Comparison of ENCODE assay signal across 30 cellular contexts in the genomic region with DNA sequence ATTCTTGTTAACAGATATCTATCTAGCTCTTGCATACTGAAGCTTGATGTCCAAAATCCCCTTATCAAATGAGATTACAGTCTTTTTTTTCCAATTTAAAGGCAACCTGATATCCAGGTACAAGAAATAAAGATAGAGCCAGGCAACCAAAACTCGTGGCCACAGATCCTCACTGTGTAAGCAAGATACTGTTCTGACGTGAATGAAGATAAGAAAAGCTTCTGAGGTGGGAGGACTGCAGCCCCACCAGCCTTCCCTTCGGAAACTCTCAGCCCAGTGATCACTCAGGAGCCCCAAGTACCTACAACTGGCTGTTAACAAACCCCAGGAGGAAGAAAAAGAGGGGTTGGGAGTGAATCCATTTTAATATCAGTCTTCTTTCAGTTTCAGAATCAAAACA.
DNase-seq lines count a peak whose midpoint lies in the region; ATAC-seq, FAIRE-seq and TF ChIP-seq lines count a peak whose summit lies in the region.
"Had no signal": no experiment of that assay in that cellular context is flagged by ENCODE, and none has a peak within 500 bp of the region (broad histone marks: within the 10 kb centered on the region; RNA-seq: fewer than 3 reads in every experiment).

No MANE protein-coding gene starts in this region.

- H3K36me3 ChIP-seq in fibroblast of lung (ENCODE audit: control insufficient read depth, insufficient read depth, low read length) = no peaks in the 10 kb centered on the region
- H3K36me3 ChIP-seq: BE2C, upper lobe of right lung had no signal

- H4K20me1 ChIP-seq in fibroblast of lung (ENCODE audit: control insufficient read depth, extremely low read depth, insufficient read depth, low read length) = no peaks in the 10 kb centered on the region

- 41 to 56% methylated on average over 3 of the region's 3 CpGs for WGBS in lower leg skin, 2 donors

- ATAC-seq in left cardiac atrium (peak; percentile 38 to 93), Right ventricle myocardium superior (ENCODE audit: poor library complexity) (no peak), omental fat pad (ENCODE audit: low FRiP score) (peak; percentile 51), GM18907 (IDR thresholded peaks at IDR 0.05; ENCODE audit: unreplicated experiment) (no peak), HG03565 (IDR thresholded peaks at IDR 0.05; ENCODE audit: unreplicated experiment) (no peak)
- ATAC-seq: esophagus mucosa; PC-3; stimulated activated naive CD8-positive, alpha-beta T cell treated with anti-CD3 and anti-CD28 coated beads, Interleukin-15, amount 100 ng/mL, for 72 hours; upper lobe of right lung had no signal

- no peaks in the 10 kb centered on the region for H3K9me3 ChIP-seq in fibroblast of lung (ENCODE audit: control insufficient read depth, insufficient read depth, low read depth, low read length)

- no peak for FAIRE-seq in GM12892 (lab: Jason Lieb, UNC)
- FAIRE-seq: GM18507 had no signal

- H3K27me3 ChIP-seq in fibroblast of lung (ENCODE audit: control insufficient read depth, insufficient read depth, low read length) = no peaks in the 10 kb centered on the region
- H3K27me3 ChIP-seq: BE2C had no signal

- DNase-seq in left cardiac atrium = no peak
- DNase-seq in Right ventricle myocardium superior = no peak
- DNase-seq in fibroblast of lung (ENCODE audit: low read depth in 2 of 2) = no peak
- DNase-seq in omental fat pad (ENCODE audit: low spot score) = no peak
- no peak for DNase-seq in GM12892 (ENCODE audit: insufficient read length)
- DNase-seq in lower leg skin (ENCODE audit: low spot score in 2 of 2) = no peak
- DNase-seq: activated B cell treated with CpG ODN at 0.5 μM for 24 hours; activated CD4-positive, alpha-beta memory T cell treated with anti-CD3 and anti-CD28 coated beads, Interleukin-2, amount 10 ng/mL, durations not matched to agents 7 days and 5 days; activated naive CD4-positive, alpha-beta T cell treated with anti-CD3 and anti-CD28 coated beads, Interleukin-2, amount 10 ng/mL, durations not matched to agents 7 days and 5 days; activated T-cell treated with anti-CD3 and anti-CD28 coated beads, Interleukin-2, amount 50 U/mL, for 24 hours; aorta; BE2C; Calu3; central memory CD4-positive, alpha-beta T cell; effector CD4-positive, alpha-beta T cell; EL; Karpas-422; kidney glomerular epithelial cell; NCI-H1048; NCI-H187 treated with DMSO at 0.1 percent for 48 hours; NCI-H2227 treated with DMSO at 0.1 percent for 48 hours; nephron progenitor cell; PC-3; stimulated activated CD4-positive, alpha-beta T cell treated with anti-CD3 and anti-CD28 coated beads, Interleukin-4, amount 100 ng/mL, for 24 hours; stimulated activated naive CD8-positive, alpha-beta T cell treated with anti-CD3 and anti-CD28 coated beads, Interleukin-15, amount 100 ng/mL, for 72 hours; upper lobe of right lung had no signal

- no peak overlapping the region for H3K27ac ChIP-seq in fibroblast of lung (ENCODE audit: insufficient read depth, low read length)
- H3K27ac ChIP-seq: upper lobe of right lung had no signal

- TF ChIP-seq CTCF in fibroblast of lung (conservative IDR thresholded peaks at IDR 0.05 in 1 of 2, IDR thresholded peaks at IDR 0.05 in 1 of 2; ENCODE audit: low read depth in 1 of 2, low read length in 2 of 2) (no peak), omental fat pad (IDR thresholded peaks at IDR 0.05) (no peak), lower leg skin (IDR thresholded peaks at IDR 0.05) (no peak)

- H2AFZ ChIP-seq in fibroblast of lung (ENCODE audit: low read length) = peak overlapping the region; percentile 21

- H3K79me2 ChIP-seq in fibroblast of lung (ENCODE audit: control insufficient read depth, insufficient read depth, low read length) = no peaks in the 10 kb centered on the region

- no peak overlapping the region for H3K9ac ChIP-seq in fibroblast of lung (ENCODE audit: insufficient read depth, low read length)

- no peak overlapping the region for H3K4me2 ChIP-seq in fibroblast of lung (ENCODE audit: extremely low read depth, insufficient read depth, low read length)

- intact Hi-C loops in left cardiac atrium (cut with DNase I) (no loop called here), Right ventricle myocardium superior (cut with DNase I) (no loop called here), lower leg skin (cut with DNase I; ENCODE audit: low total_unique reads) (no loop called here)

- H3K4me3 ChIP-seq in fibroblast of lung (replicated peaks in 1 of 4; ENCODE audit: control extremely low read depth in 1 of 4, insufficient read depth in 1 of 4, low read depth in 3 of 4, low read length in 4 of 4) (peak overlapping the region in 2 of 4 experiments; percentile 1 to 7), lower leg skin (ENCODE audit: low read depth, poor library complexity, severe bottlenecking) (no peak overlapping the region)
- H3K4me3 ChIP-seq: upper lobe of right lung had no signal

- TF ChIP-seq POLR2A in GM12892 (IDR thresholded peaks at IDR 0.05; ENCODE audit: low read depth, low read length) (no peak), lower leg skin (IDR thresholded peaks at IDR 0.05) (no peak)

- H3K4me1 ChIP-seq in fibroblast of lung (ENCODE audit: control insufficient read depth, extremely low read depth, insufficient read depth, low read length) = no peaks in the 10 kb centered on the region
- H3K4me1 ChIP-seq: BE2C, upper lobe of right lung had no signal

Comparison
In these comparisons a context has a peak if more than half of its experiments do, and no peak if none do; other contexts are left out.
1. ATAC-seq: peak in left cardiac atrium (2 of 2) and omental fat pad (single experiment); none in Right ventricle myocardium superior (single experiment), GM18907 (single experiment) and HG03565 (single experiment).